Comparison of ENCODE assay signal across 21 cellular contexts in genomic region chr22:39220450-39220849, GRCh38. TPM values are rescaled to one million over a fixed set of nuclear protein-coding genes. Genes with fewer than 3 reads are reported as not detected.
DNase-seq lines count a peak whose midpoint lies in the region; ATAC-seq and TF ChIP-seq lines count a peak whose summit lies in the region.
"Had no signal": no experiment of that assay in that cellular context is flagged by ENCODE, and none has a peak within 500 bp of the region (broad histone marks: within the 10 kb centered on the region; RNA-seq: fewer than 3 reads in every experiment).

No MANE protein-coding gene starts in this region.

- no peak overlapping the region for H3K27ac ChIP-seq in upper lobe of right lung
- H3K27ac ChIP-seq in testis = no peak overlapping the region
- H3K27ac ChIP-seq: 22Rv1, KMS-11 had no signal

- no peaks in the 10 kb centered on the region for H3K27me3 ChIP-seq in upper lobe of right lung
- H3K27me3 ChIP-seq in testis = no peaks in the 10 kb centered on the region

- H3K9me3 Mint-ChIP-seq in activated CD4-positive, alpha-beta T cell treated with anti-CD3 and anti-CD28 coated beads for 36 hours (ENCODE audit: low read depth) = no peaks in the 10 kb centered on the region
- H3K9me3 Mint-ChIP-seq in chondrocyte (ENCODE audit: low read depth) = peaks cover 4% of the 10 kb centered on the region
- peaks cover 9% of the 10 kb centered on the region for H3K9me3 Mint-ChIP-seq in mesothelial cell of epicardium

- H3K36me3 Mint-ChIP-seq in activated CD4-positive, alpha-beta T cell treated with anti-CD3 and anti-CD28 coated beads for 36 hours (ENCODE audit: low read depth) = peaks cover 2% of the 10 kb centered on the region
- H3K36me3 Mint-ChIP-seq in chondrocyte (ENCODE audit: low read depth) (peaks cover 9% of the 10 kb centered on the region), mesothelial cell of epicardium (peaks cover 25% of the 10 kb centered on the region)
- H3K36me3 Mint-ChIP-seq: CD14-positive monocyte had no signal

- WGBS in testis, 2 donors = 82 to 95% methylated on average over 8 of the region's 8 CpGs

- H3K4me1 ChIP-seq in upper lobe of right lung = peaks cover 7% of the 10 kb centered on the region
- no peaks in the 10 kb centered on the region for H3K4me1 ChIP-seq in testis
- H3K4me1 ChIP-seq: HAP-1 had no signal

- TF ChIP-seq CTCF in chondrocyte (IDR thresholded peaks at IDR 0.05) = no peak
- TF ChIP-seq CTCF in mesothelial cell of epicardium (IDR thresholded peaks at IDR 0.05; ENCODE audit: unreplicated experiment) = no peak
- no peak for TF ChIP-seq CTCF in upper lobe of right lung (IDR thresholded peaks at IDR 0.05)
- TF ChIP-seq CTCF in testis (IDR thresholded peaks at IDR 0.05) = no peak

- H3K36me3 ChIP-seq in upper lobe of right lung (peaks cover 12% of the 10 kb centered on the region), testis (ENCODE audit: low read depth, missing control alignments) (no peaks in the 10 kb centered on the region)
- H3K36me3 ChIP-seq: HAP-1 had no signal

- ATAC-seq in activated CD4-positive, alpha-beta T cell treated with anti-CD3 and anti-CD28 coated beads for 36 hours = no peak
- ATAC-seq in upper lobe of right lung = no peak
- no peak for ATAC-seq in GM21381 (IDR thresholded peaks at IDR 0.05; ENCODE audit: unreplicated experiment)
- no peak for ATAC-seq in HG02938 (IDR thresholded peaks at IDR 0.05; ENCODE audit: unreplicated experiment)
- ATAC-seq: HepG2 had no signal

- no peak overlapping the region for H3K27ac Mint-ChIP-seq in activated CD4-positive, alpha-beta T cell treated with anti-CD3 and anti-CD28 coated beads for 36 hours
- H3K27ac Mint-ChIP-seq in chondrocyte (ENCODE audit: unreplicated experiment) = no peak overlapping the region
- H3K27ac Mint-ChIP-seq in mesothelial cell of epicardium = no peak overlapping the region
- H3K27ac Mint-ChIP-seq: CD14-positive monocyte had no signal

- no peak overlapping the region for H3K4me3 Mint-ChIP-seq in activated CD4-positive, alpha-beta T cell treated with anti-CD3 and anti-CD28 coated beads for 36 hours
- H3K4me3 Mint-ChIP-seq in chondrocyte (ENCODE audit: unreplicated experiment) = no peak overlapping the region
- no peak overlapping the region for H3K4me3 Mint-ChIP-seq in mesothelial cell of epicardium

- peak; percentile 1 for DNase-seq in activated CD4-positive, alpha-beta T cell treated with anti-CD3 and anti-CD28 coated beads for 36 hours
- DNase-seq in activated CD4-positive, alpha-beta T cell treated with anti-CD3 and anti-CD28 coated beads for 4 hours = no peak
- DNase-seq in chondrocyte (ENCODE audit: low spot score) (peak; percentile 57), mesothelial cell of epicardium (ENCODE audit: low spot score in 2 of 2, unreplicated experiment in 2 of 2) (peak; percentile 6 to 13), upper lobe of right lung (peak; percentile 11), testis (no peak)
- DNase-seq: DND-41, NCI-H1417 treated with DMSO at 0.1 percent for 48 hours, NCI-H187 treated with DMSO at 0.1 percent for 48 hours, NCI-H524, NCI-H82, OCI-M1, SHP77 treated with DMSO at 0.1 percent for 48 hours, SK-N-SH had no signal

- CTCF ChIA-PET in activated CD4-positive, alpha-beta T cell treated with anti-CD3 and anti-CD28 coated beads for 36 hours (lab: Charles Lee) = no interaction called here

- intact Hi-C loops in activated CD4-positive, alpha-beta T cell treated with anti-CD3 and anti-CD28 coated beads for 36 hours (cut with DNase I, micrococcal nuclease) = no loop called here
- intact Hi-C loops in upper lobe of right lung (cut with DNase I) (no loop called here), testis (cut with DNase I; ENCODE audit: low total_unique reads) (no loop called here)

- peaks cover 10% of the 10 kb centered on the region for H3K27me3 Mint-ChIP-seq in activated CD4-positive, alpha-beta T cell treated with anti-CD3 and anti-CD28 coated beads for 36 hours
- H3K27me3 Mint-ChIP-seq in chondrocyte (ENCODE audit: low read depth) (no peaks in the 10 kb centered on the region), mesothelial cell of epicardium (ENCODE audit: low read depth) (no peaks in the 10 kb centered on the region)

- H3K4me3 ChIP-seq in upper lobe of right lung (no peak overlapping the region), testis (no peak overlapping the region)
- H3K4me3 ChIP-seq: HAP-1 had no signal

- POLR2A ChIA-PET in activated CD4-positive, alpha-beta T cell treated with anti-CD3 and anti-CD28 coated beads for 36 hours (lab: Charles Lee) = no interaction called here

- H3K9me3 ChIP-seq in upper lobe of right lung (no peaks in the 10 kb centered on the region), testis (no peaks in the 10 kb centered on the region)
- H3K9me3 ChIP-seq: HAP-1, SK-N-SH had no signal

- TF ChIP-seq POLR2A in testis (IDR thresholded peaks at IDR 0.05) = no peak

- H3K4me1 Mint-ChIP-seq in activated CD4-positive, alpha-beta T cell treated with anti-CD3 and anti-CD28 coated beads for 36 hours = peaks cover 9% of the 10 kb centered on the region
- H3K4me1 Mint-ChIP-seq in chondrocyte (ENCODE audit: low read depth) (no peaks in the 10 kb centered on the region), mesothelial cell of epicardium (peaks cover 2% of the 10 kb centered on the region)

RNA-seq across cellular contexts. Expression of gene PDGFB, which starts 24.3 kb away (rescaled TPM):
- 1 to 10 TPM; 2.5 to 3.4 TPM for total RNA-seq in activated CD4-positive, alpha-beta T cell treated with anti-CD3 and anti-CD28 coated beads for 36 hours
- total RNA-seq in chondrocyte = 10.5 to 16.9 TPM (median 16.5 TPM) in 3 replicates
- 14.2 to 15.2 TPM (median 14.7 TPM) in 3 replicates for total RNA-seq in mesothelial cell of epicardium
- 29.8 TPM for total RNA-seq in upper lobe of right lung
- 10 to 100 TPM in 1 of 2 donors, 1 to 10 TPM in 1; 9.8 to 13.3 TPM for total RNA-seq in testis
- 7.7 TPM for polyA plus RNA-seq in testis (ENCODE audit: insufficient read depth, low read depth, low replicate concordance)
- polyA plus RNA-seq: CD14-positive monocyte had no signal

Comparison
In these comparisons a context has a peak if more than half of its experiments do, and no peak if none do; other contexts are left out.
1. DNase-seq: peak in activated CD4-positive, alpha-beta T cell treated with anti-CD3 and anti-CD28 coated beads for 36 hours (single experiment), chondrocyte (single experiment), mesothelial cell of epicardium (2 of 2) and upper lobe of right lung (single experiment); none in activated CD4-positive, alpha-beta T cell treated with anti-CD3 and anti-CD28 coated beads for 4 hours (0 of 2) and testis (single experiment).